In the genomic region with DNA sequence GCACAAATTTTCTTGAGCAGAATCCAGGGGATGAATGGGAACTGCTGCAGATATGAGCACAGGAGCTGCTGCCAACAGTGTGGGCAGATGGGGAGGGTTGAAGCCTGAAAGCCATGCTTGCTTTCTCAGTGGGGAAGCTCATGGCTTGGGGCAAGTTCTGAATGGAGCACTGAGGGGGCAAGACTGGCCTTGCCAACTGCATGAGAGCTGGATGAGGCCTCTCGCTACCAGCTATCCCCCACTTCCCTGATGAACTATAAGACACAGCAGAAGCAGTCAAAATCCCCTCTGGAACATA, we compare ENCODE assay signal across 17 cellular contexts. TPM values are rescaled to one million over a fixed set of nuclear protein-coding genes. Genes with fewer than 3 reads are reported as not detected.
A peak's percentile ranks its signal among the peaks of the same experiment; 100 is the strongest.
DNase-seq lines count a peak whose midpoint lies in the region; ATAC-seq, FAIRE-seq and TF ChIP-seq lines count a peak whose summit lies in the region.
"Had no signal": no experiment of that assay in that cellular context is flagged by ENCODE, and none has a peak within 500 bp of the region (broad histone marks: within the 10 kb centered on the region; RNA-seq: fewer than 3 reads in every experiment).

No MANE protein-coding gene starts in this region.

- peak overlapping the region; percentile 76 for H3K27ac ChIP-seq in RWPE1
- H3K27ac ChIP-seq in pancreas: peak overlapping the region in 1 of 4 donors; percentile 42
- H3K27ac ChIP-seq: A549, PC-9 had no signal

- TF ChIP-seq CTCF in RWPE1 (conservative IDR thresholded peaks at IDR 0.05; ENCODE audit: low read depth) (no peak), pancreas (IDR thresholded peaks at IDR 0.05) (no peak)

- H3K4me3 ChIP-seq in pancreas: no peak overlapping the region
- H3K4me3 ChIP-seq: A549, PC-9 had no signal

- H3K27me3 ChIP-seq in pancreas: no peaks in the 10 kb centered on the region

- no peaks in the 10 kb centered on the region for H3K9me3 ChIP-seq in pancreas
- H3K9me3 ChIP-seq: A549 had no signal

- DNase-seq in NCI-H2081 (lab: John Stamatoyannopoulos, UW): peak; percentile 54 to 73
- no peak for DNase-seq in NCI-H2081 treated with DMSO at 0.1 percent for 48 hours (lab: John Stamatoyannopoulos, UW)
- no peak for DNase-seq in RWPE1 (ENCODE audit: low spot score)
- DNase-seq in islet precursor cell: peak; percentile 27
- DNase-seq in pancreas: no peak
- DNase-seq in SHP77 (lab: John Stamatoyannopoulos, UW): no peak
- DNase-seq in A172 (ENCODE audit: low spot score): no peak
- DNase-seq: C1 segment of cervical spinal cord, DMS153, H9, NCI-H1436, NCI-H510A, NCI-H82, PC-9 had no signal

- no peak for FAIRE-seq in pancreas (lab: Jason Lieb, UNC)
- FAIRE-seq: A549 had no signal

- POLR2A ChIA-PET in RWPE1 (lab: Yijun Ruan, JAX; ENCODE audit: low non-redundant PET): no interaction called here

- ATAC-seq in pancreas: peak in 3 of 4 donors; percentile 18 to 39 (median 25)
- no peak for ATAC-seq in GM21367 (IDR thresholded peaks at IDR 0.05; ENCODE audit: unreplicated experiment)
- ATAC-seq: A549 had no signal

- CTCF ChIA-PET in RWPE1 (lab: Yijun Ruan, JAX): interaction anchor here (0.5 kb wide), 1 partner anchor 21 kb away, joined by 4 read pairs; no protein-coding TSS in a partner anchor

- H3K4me1 ChIP-seq in pancreas: peaks cover 0 to 15% (median 0%) of the 10 kb centered on the region in 3 donors
- H3K4me1 ChIP-seq: A549 had no signal

- 89 to 100% methylated on average over 1 of the region's 1 CpG for WGBS in pancreas, 2 donors

- intact Hi-C loops in pancreas (cut with DNase I): no loop called here

- H3K36me3 ChIP-seq in pancreas: no peaks in the 10 kb centered on the region

RNA-seq across cellular contexts. Expression of a gene that starts 28.3 kb away (rescaled TPM):
- 1 to 10 TPM in 2 of 6 donors, under 1 TPM in 3, not detected in 1; 0.12 to 2.8 (median 0.72) TPM for total RNA-seq in pancreas
- under 1 TPM; 0.08 to 0.16 TPM for polyA plus RNA-seq in pancreas
- total RNA-seq in A172 (2014; rRNA removed; shearing (Covaris generic)): not detected in 2 replicates
- total RNA-seq: H9; PC-9; T-helper 1 cell treated with Interleukin-12 subunit alpha and Interleukin-12 subunit beta and Interleukin-4 antibody, amounts not matched to agents 30 ng/mL and 1 ng/mL, for 36 hours had no signal
- polyA plus RNA-seq: A549 had no signal

RNA-seq across cellular contexts. Expression of a gene that starts 30.0 kb away (rescaled TPM):
- total RNA-seq in pancreas: not detected
- not detected for polyA plus RNA-seq in pancreas
- not detected in 2 replicates for total RNA-seq in A172 (2014; rRNA removed; shearing (Covaris generic))
- total RNA-seq: H9; PC-9; T-helper 1 cell treated with Interleukin-12 subunit alpha and Interleukin-12 subunit beta and Interleukin-4 antibody, amounts not matched to agents 30 ng/mL and 1 ng/mL, for 36 hours had no signal
- polyA plus RNA-seq: A549 had no signal

RNA-seq across cellular contexts. Expression of a gene that starts 57.2 kb away (rescaled TPM):
- under 1 TPM in 2 of 6 donors, not detected in 4; 0.09 to 0.12 TPM for total RNA-seq in pancreas
- polyA plus RNA-seq in pancreas: not detected
- not detected in 2 replicates for total RNA-seq in A172 (2014; rRNA removed; shearing (Covaris generic))
- total RNA-seq: PC-9 had no signal
- polyA plus RNA-seq: A549 had no signal

Comparison
In these comparisons a context has a peak if more than half of its experiments do, and no peak if none do; other contexts are left out.
1. DNase-seq: peak in NCI-H2081 (2 of 2) and islet precursor cell (single experiment); none in NCI-H2081 treated with DMSO at 0.1 percent for 48 hours (single experiment), RWPE1 (single experiment), pancreas (0 of 6), SHP77 (0 of 2) and A172 (single experiment).